Comparison of ENCODE assay signal across 1 cellular context in the genomic region with DNA sequence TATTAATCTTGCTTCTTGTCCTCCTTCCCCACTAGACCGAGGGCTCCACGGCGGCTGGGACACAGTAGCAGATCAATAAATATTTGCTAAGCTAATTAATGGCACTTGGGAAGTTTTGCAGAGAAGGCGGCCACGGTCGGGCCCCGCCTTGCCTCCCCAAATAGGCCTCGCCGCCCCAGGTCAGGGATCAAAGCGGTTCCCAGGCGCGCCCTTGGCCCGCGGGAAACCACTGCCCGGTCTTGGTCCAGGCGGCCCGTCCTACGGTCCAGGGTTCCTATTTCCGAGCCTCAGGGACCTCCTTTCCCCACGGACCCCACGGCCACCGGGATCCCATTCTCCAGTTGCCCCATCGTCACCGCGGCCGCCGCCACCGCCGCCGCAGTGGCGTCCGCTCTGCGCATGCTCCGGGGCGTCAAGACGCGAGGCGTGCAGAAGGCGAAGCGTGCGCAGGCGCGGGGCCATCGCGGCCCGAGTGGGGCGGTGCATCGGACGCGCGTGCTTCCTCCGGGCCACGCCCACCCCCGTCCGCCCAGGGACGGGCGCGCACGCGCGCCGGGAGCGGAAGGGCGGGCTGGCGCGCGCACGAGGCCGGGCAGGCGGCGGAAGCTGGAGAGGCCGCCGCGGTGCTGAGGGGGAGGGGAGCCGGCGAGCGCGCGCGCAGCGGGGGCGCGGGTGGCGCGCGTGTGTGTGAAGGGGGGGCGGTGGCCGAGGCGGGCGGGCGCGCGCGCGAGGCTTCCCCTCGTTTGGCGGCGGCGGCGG.
TF ChIP-seq lines count a peak whose summit lies in the region.

TSS of gene SMARCA4 (plus strand) at position 717 of the 759 bp plus-strand sequence. CDS start 23,122 bp downstream, outside the sequence.

TF ChIP-seq in WTC11, 78 proteins besides CTCF, POLR2A, EP300 and RAD21 (continued from another document and continues in another):
- TF ChIP-seq ESRRA (CRISPR knock-in tag; IDR thresholded peaks at IDR 0.05; ENCODE audit: borderline replicate concordance): no peak
- TF ChIP-seq, protein P1, sequence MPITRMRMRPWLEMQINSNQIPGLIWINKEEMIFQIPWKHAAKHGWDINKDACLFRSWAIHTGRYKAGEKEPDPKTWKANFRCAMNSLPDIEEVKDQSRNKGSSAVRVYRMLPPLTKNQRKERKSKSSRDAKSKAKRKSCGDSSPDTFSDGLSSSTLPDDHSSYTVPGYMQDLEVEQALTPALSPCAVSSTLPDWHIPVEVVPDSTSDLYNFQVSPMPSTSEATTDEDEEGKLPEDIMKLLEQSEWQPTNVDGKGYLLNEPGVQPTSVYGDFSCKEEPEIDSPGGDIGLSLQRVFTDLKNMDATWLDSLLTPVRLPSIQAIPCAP (CRISPR knock-in tag; IDR thresholded peaks at IDR 0.05): peak; percentile 89
- peak; percentile 74 for TF ChIP-seq NFE2L1 (CRISPR knock-in tag; IDR thresholded peaks at IDR 0.05)
- no peak; the same call in 1 of the 2 replicates for TF ChIP-seq MXD4 (CRISPR knock-in tag; IDR thresholded peaks at IDR 0.05; ENCODE audit: borderline replicate concordance)
- no peak for TF ChIP-seq ZMAT4 (CRISPR knock-in tag; IDR thresholded peaks at IDR 0.05)
- peak; percentile 91; the same call in 1 of the 2 replicates for TF ChIP-seq ELF4 (CRISPR knock-in tag; IDR thresholded peaks at IDR 0.05; ENCODE audit: low read depth)
- TF ChIP-seq SMAD3 (CRISPR knock-in tag; IDR thresholded peaks at IDR 0.05; ENCODE audit: borderline replicate concordance): no peak
- TF ChIP-seq PRRX2 (CRISPR knock-in tag; IDR thresholded peaks at IDR 0.05): no peak
- peak; percentile 68; the same call in 1 of the 2 replicates for TF ChIP-seq HMGXB4 (CRISPR knock-in tag; IDR thresholded peaks at IDR 0.05)
- no peak for TF ChIP-seq E2F4 (CRISPR knock-in tag; IDR thresholded peaks at IDR 0.05; ENCODE audit: borderline replicate concordance, low read depth)
- TF ChIP-seq ZNF416 (CRISPR knock-in tag; IDR thresholded peaks at IDR 0.05): no peak
- TF ChIP-seq AFF4 (CRISPR knock-in tag; IDR thresholded peaks at IDR 0.05; ENCODE audit: borderline replicate concordance): no peak
- TF ChIP-seq PRDM15 (CRISPR knock-in tag; IDR thresholded peaks at IDR 0.05): no peak
- TF ChIP-seq ZNF219 (CRISPR knock-in tag; IDR thresholded peaks at IDR 0.05; ENCODE audit: borderline replicate concordance): no peak
- TF ChIP-seq FOXP1 (CRISPR knock-in tag; IDR thresholded peaks at IDR 0.05; ENCODE audit: borderline replicate concordance): peak; percentile 96
- peak; percentile 90 for TF ChIP-seq ZBTB43 (CRISPR knock-in tag; IDR thresholded peaks at IDR 0.05)
- TF ChIP-seq TP53 (CRISPR knock-in tag; IDR thresholded peaks at IDR 0.05): no peak; the same call in 1 of the 2 replicates
- peak; percentile 73; the same call in 1 of the 2 replicates for TF ChIP-seq ARID4B (CRISPR knock-in tag; IDR thresholded peaks at IDR 0.05; ENCODE audit: borderline replicate concordance)
- peak; percentile 64; the same call in 1 of the 2 replicates for TF ChIP-seq GABPB1 (CRISPR knock-in tag; IDR thresholded peaks at IDR 0.05)
- TF ChIP-seq PREB (CRISPR knock-in tag; IDR thresholded peaks at IDR 0.05; ENCODE audit: borderline replicate concordance): no peak
- TF ChIP-seq ZBTB21 (CRISPR knock-in tag; IDR thresholded peaks at IDR 0.05; ENCODE audit: borderline replicate concordance): peak; percentile 69; the same call in 1 of the 2 replicates
- TF ChIP-seq ERG (CRISPR knock-in tag; IDR thresholded peaks at IDR 0.05): no peak; the same call in 1 of the 2 replicates
- TF ChIP-seq NFATC4 (CRISPR knock-in tag; IDR thresholded peaks at IDR 0.05): no peak
